In the genomic region with DNA sequence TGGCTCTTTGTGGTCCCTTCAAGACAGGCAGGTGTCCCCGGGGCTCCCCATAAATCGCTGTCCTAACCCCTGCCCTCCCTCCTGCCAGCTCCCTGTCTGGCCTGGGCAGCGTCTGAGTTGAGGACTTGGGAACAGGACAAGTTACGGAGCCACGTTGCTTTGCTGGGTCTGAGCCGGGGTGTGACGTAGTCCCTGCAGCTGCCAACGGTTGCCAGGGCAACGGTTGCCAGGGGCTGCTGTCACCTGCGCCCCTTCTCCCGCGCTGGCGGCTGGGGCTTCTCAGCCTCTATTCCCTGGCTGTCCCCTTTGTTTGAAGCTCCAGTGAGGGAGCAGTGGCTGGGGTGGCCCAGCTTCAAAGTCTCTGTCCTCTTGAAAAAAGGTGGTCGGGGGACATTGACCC, we compare ENCODE assay signal across 9 cellular contexts. TPM values are rescaled to one million over a fixed set of nuclear protein-coding genes. Genes with fewer than 3 reads are reported as not detected.
DNase-seq lines count a peak whose midpoint lies in the region; ATAC-seq and TF ChIP-seq lines count a peak whose summit lies in the region.
"Had no signal": no experiment of that assay in that cellular context is flagged by ENCODE, and none has a peak within 500 bp of the region (broad histone marks: within the 10 kb centered on the region; RNA-seq: fewer than 3 reads in every experiment).

No MANE protein-coding gene starts in this region.

- H3K9me3 Mint-ChIP-seq in natural killer cell: no peaks in the 10 kb centered on the region

- no peak overlapping the region for H3K4me3 ChIP-seq in H7 (ENCODE audit: insufficient read depth, low read depth, low read length)

- no peak overlapping the region for H3K4me3 Mint-ChIP-seq in natural killer cell

- no peaks in the 10 kb centered on the region for H3K27me3 Mint-ChIP-seq in natural killer cell (ENCODE audit: low read depth in 2 of 2)

- peaks cover 0 to 31% of the 10 kb centered on the region in 2 donors for H3K4me1 Mint-ChIP-seq in natural killer cell

- DNase-seq in H7 (peak; percentile 97), NCI-H510A treated with DMSO at 0.1 percent for 48 hours (lab: John Stamatoyannopoulos, UW) (peak; percentile 29), globus pallidus (ENCODE audit: low spot score) (peak; percentile 89), pons (ENCODE audit: low spot score) (peak; percentile 85), natural killer cell (no peak), OCI-M1 (lab: John Stamatoyannopoulos, UW) (no peak)
- DNase-seq in activated effector memory CD4-positive, alpha-beta T cell treated with Interleukin-2 at 50 U/mL for 16 hours: no peak
- DNase-seq: mammary epithelial cell had no signal

- no peak for TF ChIP-seq CTCF in natural killer cell (IDR thresholded peaks at IDR 0.05)

- no peaks in the 10 kb centered on the region for H3K36me3 ChIP-seq in H7 (replicated peaks; ENCODE audit: control insufficient read depth, insufficient read depth, low read length)

- no peaks in the 10 kb centered on the region for H3K36me3 Mint-ChIP-seq in natural killer cell

- H3K27ac Mint-ChIP-seq in natural killer cell: no peak overlapping the region

- H3K27me3 ChIP-seq in H7 (ENCODE audit: control insufficient read depth, insufficient read depth, low read length): no peaks in the 10 kb centered on the region

- intact Hi-C loops in natural killer cell (cut with micrococcal nuclease): no loop called here

- ATAC-seq in HG02588 (IDR thresholded peaks at IDR 0.05; ENCODE audit: unreplicated experiment) (no peak), natural killer cell (no peak)

RNA-seq across cellular contexts. Expression of a gene that starts 10.7 kb away (rescaled TPM):
- total RNA-seq in H7 (2014; rRNA removed; shearing (Covaris generic)): 0.38 and 0.44 TPM in 2 replicates
- 100 to 1,000 TPM; 830 to 949 (median 858) TPM for total RNA-seq in natural killer cell

RNA-seq across cellular contexts. Expression of a gene that starts 28.9 kb away (rescaled TPM):
- 0.07 and 0.67 TPM in 2 replicates for total RNA-seq in H7 (2014; rRNA removed; shearing (Covaris generic))
- total RNA-seq in natural killer cell: 10 to 100 TPM; 16.6 to 57.3 (median 20.7) TPM
- total RNA-seq: mammary epithelial cell had no signal

RNA-seq across cellular contexts. Expression of a gene that starts 55.4 kb away (rescaled TPM):
- total RNA-seq in H7 (2014; rRNA removed; shearing (Covaris generic)): 0.03 TPM in 1 of 2 replicates, not detected in the other
- total RNA-seq in natural killer cell: under 1 TPM in 1 of 3 donors, not detected in 2; 0.33 TPM
- total RNA-seq: mammary epithelial cell had no signal

Comparison
In these comparisons a context has a peak if more than half of its experiments do, and no peak if none do; other contexts are left out.
1. DNase-seq: peak in H7 (single experiment), NCI-H510A treated with DMSO at 0.1 percent for 48 hours (single experiment), globus pallidus (single experiment) and pons (single experiment); none in natural killer cell (single experiment), activated effector memory CD4-positive, alpha-beta T cell treated with Interleukin-2 at 50 U/mL for 16 hours (single experiment) and OCI-M1 (single experiment).
2. RNA of a gene that starts 10.7 kb away (total RNA-seq): 830 to 949 TPM in natural killer cell; 0.38 to 0.44 TPM in H7; every median in the first group is over 100 times any median in the second.
3. RNA of a gene that starts 28.9 kb away (total RNA-seq): 16.6 to 57.3 TPM in natural killer cell; 0.07 to 0.67 TPM in H7; every median in the first group is over 10 times any median in the second.